Comparison of ENCODE assay signal across 8 cellular contexts in the genomic region with DNA sequence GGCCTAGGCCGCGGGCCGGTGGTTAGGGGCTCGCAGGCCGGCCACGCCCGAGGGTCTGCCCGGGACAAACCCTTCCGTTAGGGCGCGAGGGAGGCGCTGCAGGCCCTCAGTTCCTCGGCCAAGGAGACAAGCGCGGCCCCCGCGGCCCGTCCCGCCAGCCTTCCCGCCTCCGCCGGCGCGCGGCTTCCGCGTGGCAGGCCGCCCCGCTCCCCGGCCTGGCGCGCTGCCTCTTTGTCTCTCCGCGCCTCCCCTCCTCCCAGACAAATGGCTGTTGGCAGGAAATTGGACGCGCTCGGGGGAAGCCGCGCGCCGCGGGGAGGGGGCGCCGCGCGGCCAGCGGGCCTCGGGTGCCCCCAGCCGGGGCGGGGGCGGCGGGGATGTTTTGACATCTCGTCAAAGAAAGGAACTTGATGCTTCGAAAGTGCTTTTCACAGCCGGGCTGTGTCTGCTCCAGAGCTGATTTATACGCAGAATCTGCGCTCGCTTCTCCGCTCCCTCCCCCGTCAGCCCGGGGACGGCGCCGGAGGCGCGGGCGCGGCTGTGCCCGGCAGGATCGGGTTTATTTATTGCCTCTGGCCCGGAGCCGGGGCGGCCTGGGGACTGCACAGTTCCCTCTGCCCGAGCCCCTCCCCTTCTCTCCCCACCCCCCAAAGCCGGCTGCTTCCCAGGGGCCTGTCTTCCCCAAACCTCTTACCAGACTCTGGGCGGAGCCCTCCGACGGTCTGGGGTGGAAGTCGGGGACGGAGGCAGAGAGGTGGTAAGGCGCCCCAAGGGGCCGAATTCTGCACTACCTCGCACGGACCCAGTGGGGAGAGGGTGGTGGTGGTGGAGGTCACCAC. TPM values are rescaled to one million over a fixed set of nuclear protein-coding genes. Genes with fewer than 3 reads are reported as not detected.
A peak's percentile ranks its signal among the peaks of the same experiment; 100 is the strongest.
DNase-seq lines count a peak whose midpoint lies in the region; ATAC-seq and TF ChIP-seq lines count a peak whose summit lies in the region.

No MANE protein-coding gene starts in this region.

- H3K27me3 Mint-ChIP-seq in IgD-negative memory B cell (no peaks in the 10 kb centered on the region), nephron progenitor cell (ENCODE audit: low read depth, poor library complexity) (no peaks in the 10 kb centered on the region)
- H3K27me3 Mint-ChIP-seq in activated T-helper 17 cell treated with anti-CD3 and anti-CD28 coated beads, Interleukin-2, amount 50 U/mL, for 72 hours = no peaks in the 10 kb centered on the region
- no peaks in the 10 kb centered on the region for H3K27me3 Mint-ChIP-seq in stimulated activated naive CD8-positive, alpha-beta T cell treated with anti-CD3 and anti-CD28 coated beads, Interleukin-15, Interleukin-2, amounts not matched to agents 100 ng/mL and 50 ng/mL, for 24 hours

- H3K27ac Mint-ChIP-seq in IgD-negative memory B cell (peak overlapping the region; percentile 77 to 86 (median 85)), nephron progenitor cell (peak overlapping the region; percentile 95)
- H3K27ac Mint-ChIP-seq in activated T-helper 17 cell treated with anti-CD3 and anti-CD28 coated beads, Interleukin-2, amount 50 U/mL, for 72 hours = peak overlapping the region; percentile 82
- H3K27ac Mint-ChIP-seq in stimulated activated naive CD8-positive, alpha-beta T cell treated with anti-CD3 and anti-CD28 coated beads, Interleukin-15, Interleukin-2, amounts not matched to agents 100 ng/mL and 50 ng/mL, for 24 hours = peak overlapping the region; percentile 58

- no peaks in the 10 kb centered on the region for H3K9me3 ChIP-seq in DND-41 (ENCODE audit: insufficient read depth, low read length, severe bottlenecking)

- H3K27ac ChIP-seq in DND-41 (ENCODE audit: low read length) = peak overlapping the region; percentile 87

- peak; percentile 69 for TF ChIP-seq CTCF in DND-41 (IDR thresholded peaks at IDR 0.05; ENCODE audit: borderline replicate concordance, extremely low read depth, low read length, poor library complexity, severe bottlenecking)
- TF ChIP-seq CTCF in fibroblast of the aortic adventitia (IDR thresholded peaks at IDR 0.05; ENCODE audit: insufficient read depth, low read length) = peak; percentile 73
- TF ChIP-seq CTCF in nephron progenitor cell (IDR thresholded peaks at IDR 0.05) = peak; percentile 53

- ATAC-seq in DND-41 (ENCODE audit: insufficient read depth, low read depth) (peak; percentile 83), GM21576 (IDR thresholded peaks at IDR 0.05; ENCODE audit: unreplicated experiment) (peak; percentile 91)
- ATAC-seq in activated T-helper 17 cell treated with anti-CD3 and anti-CD28 coated beads, Interleukin-2, amount 50 U/mL, for 72 hours (replicated peaks) = peak; percentile 85

- no peaks in the 10 kb centered on the region for H3K27me3 ChIP-seq in DND-41 (ENCODE audit: insufficient read depth, low read length, poor library complexity)

- peak; percentile 86 for DNase-seq in DND-41
- peak; percentile 90 for DNase-seq in RKO (ENCODE audit: low spot score)
- peak; percentile 80 for DNase-seq in fibroblast of the aortic adventitia (ENCODE audit: low read depth)
- DNase-seq in nephron progenitor cell = peak; percentile 85

- H3K4me3 Mint-ChIP-seq in IgD-negative memory B cell = peak overlapping the region; percentile 78 to 90 (median 88)
- peak overlapping the region; percentile 76 for H3K4me3 Mint-ChIP-seq in activated T-helper 17 cell treated with anti-CD3 and anti-CD28 coated beads, Interleukin-2, amount 50 U/mL, for 72 hours
- peak overlapping the region; percentile 42 for H3K4me3 Mint-ChIP-seq in nephron progenitor cell
- peak overlapping the region; percentile 63 for H3K4me3 Mint-ChIP-seq in stimulated activated naive CD8-positive, alpha-beta T cell treated with anti-CD3 and anti-CD28 coated beads, Interleukin-15, Interleukin-2, amounts not matched to agents 100 ng/mL and 50 ng/mL, for 24 hours

- H3K4me1 ChIP-seq in DND-41 (ENCODE audit: insufficient read depth, low read length) = peaks cover 23% of the 10 kb centered on the region

- peak overlapping the region; percentile 78 for H3K4me2 ChIP-seq in DND-41 (ENCODE audit: insufficient read depth, low read length)

- H3K9me3 Mint-ChIP-seq in IgD-negative memory B cell = no peaks in the 10 kb centered on the region
- no peaks in the 10 kb centered on the region for H3K9me3 Mint-ChIP-seq in activated T-helper 17 cell treated with anti-CD3 and anti-CD28 coated beads, Interleukin-2, amount 50 U/mL, for 72 hours
- no peaks in the 10 kb centered on the region for H3K9me3 Mint-ChIP-seq in nephron progenitor cell
- no peaks in the 10 kb centered on the region for H3K9me3 Mint-ChIP-seq in stimulated activated naive CD8-positive, alpha-beta T cell treated with anti-CD3 and anti-CD28 coated beads, Interleukin-15, Interleukin-2, amounts not matched to agents 100 ng/mL and 50 ng/mL, for 24 hours

- peak overlapping the region; percentile 70 for H2AFZ ChIP-seq in DND-41 (ENCODE audit: low read depth, low read length)

- H3K36me3 Mint-ChIP-seq in IgD-negative memory B cell (no peaks in the 10 kb centered on the region), nephron progenitor cell (ENCODE audit: low read depth) (peaks cover 13% of the 10 kb centered on the region)
- peaks cover 43% of the 10 kb centered on the region for H3K36me3 Mint-ChIP-seq in activated T-helper 17 cell treated with anti-CD3 and anti-CD28 coated beads, Interleukin-2, amount 50 U/mL, for 72 hours (ENCODE audit: low read depth)
- H3K36me3 Mint-ChIP-seq in stimulated activated naive CD8-positive, alpha-beta T cell treated with anti-CD3 and anti-CD28 coated beads, Interleukin-15, Interleukin-2, amounts not matched to agents 100 ng/mL and 50 ng/mL, for 24 hours (ENCODE audit: low read depth) = no peaks in the 10 kb centered on the region

- H4K20me1 ChIP-seq in DND-41 (ENCODE audit: insufficient read depth, low read length) = no peaks in the 10 kb centered on the region

- peaks cover 8% of the 10 kb centered on the region for H3K79me2 ChIP-seq in DND-41 (ENCODE audit: insufficient read depth, low read length)

- H3K36me3 ChIP-seq in DND-41 (ENCODE audit: insufficient read depth, low read length) = no peaks in the 10 kb centered on the region

- H3K9ac ChIP-seq in DND-41 (ENCODE audit: low read depth, low read length) = peak overlapping the region; percentile 100

- H3K4me1 Mint-ChIP-seq in IgD-negative memory B cell = peaks cover 11 to 15% (median 15%) of the 10 kb centered on the region in 3 donors
- peaks cover 2% of the 10 kb centered on the region for H3K4me1 Mint-ChIP-seq in activated T-helper 17 cell treated with anti-CD3 and anti-CD28 coated beads, Interleukin-2, amount 50 U/mL, for 72 hours
- H3K4me1 Mint-ChIP-seq in nephron progenitor cell = peaks cover 50% of the 10 kb centered on the region
- peaks cover 11% of the 10 kb centered on the region for H3K4me1 Mint-ChIP-seq in stimulated activated naive CD8-positive, alpha-beta T cell treated with anti-CD3 and anti-CD28 coated beads, Interleukin-15, Interleukin-2, amounts not matched to agents 100 ng/mL and 50 ng/mL, for 24 hours (ENCODE audit: low read depth)

- peak overlapping the region; percentile 45 to 65 for H3K4me3 ChIP-seq in DND-41 (ENCODE audit: low read depth in 1 of 2, low read length in 2 of 2)
- H3K4me3 ChIP-seq in fibroblast of the aortic adventitia (ENCODE audit: low read depth, low read length) = peak overlapping the region; percentile 59

RNA-seq across cellular contexts. Expression of a gene that starts 20.8 kb away (rescaled TPM):
- polyA plus RNA-seq in IgD-negative memory B cell = 0.85 TPM
- total RNA-seq in activated T-helper 17 cell treated with anti-CD3 and anti-CD28 coated beads, Interleukin-2, amount 50 U/mL, for 72 hours = 100 to 1,000 TPM in 1 of 2 donors, 1 to 10 TPM in 1; 2.7 to 111 TPM
- 1.9 and 11.0 TPM in 2 replicates for total RNA-seq in fibroblast of the aortic adventitia (ENCODE audit: low replicate concordance)

RNA-seq across cellular contexts. Expression of a gene that starts 37.2 kb away (rescaled TPM):
- polyA plus RNA-seq in IgD-negative memory B cell = 1.4 TPM
- total RNA-seq in activated T-helper 17 cell treated with anti-CD3 and anti-CD28 coated beads, Interleukin-2, amount 50 U/mL, for 72 hours = under 1 TPM; 0.06 to 0.42 TPM
- not detected in 2 replicates for total RNA-seq in fibroblast of the aortic adventitia (ENCODE audit: low replicate concordance)

RNA-seq across cellular contexts. Expression of a gene that starts 37.3 kb away (rescaled TPM):
- not detected for polyA plus RNA-seq in IgD-negative memory B cell
- under 1 TPM in 1 of 2 donors, not detected in 1; 0.58 TPM for total RNA-seq in activated T-helper 17 cell treated with anti-CD3 and anti-CD28 coated beads, Interleukin-2, amount 50 U/mL, for 72 hours
- total RNA-seq in fibroblast of the aortic adventitia (ENCODE audit: low replicate concordance) = 0.36 TPM in 1 of 2 replicates, not detected in the other

RNA-seq across cellular contexts. Expression of a gene that starts 52.9 kb away (rescaled TPM):
- polyA plus RNA-seq in IgD-negative memory B cell = not detected
- total RNA-seq in activated T-helper 17 cell treated with anti-CD3 and anti-CD28 coated beads, Interleukin-2, amount 50 U/mL, for 72 hours = under 1 TPM in 1 of 2 donors, not detected in 1; 0.13 TPM
- total RNA-seq in fibroblast of the aortic adventitia (ENCODE audit: low replicate concordance) = not detected in 2 replicates

RNA-seq across cellular contexts. Expression of a gene that starts 53.0 kb away (rescaled TPM):
- not detected for polyA plus RNA-seq in IgD-negative memory B cell
- total RNA-seq in activated T-helper 17 cell treated with anti-CD3 and anti-CD28 coated beads, Interleukin-2, amount 50 U/mL, for 72 hours = under 1 TPM in 1 of 2 donors, not detected in 1; 0.21 TPM
- not detected in 2 replicates for total RNA-seq in fibroblast of the aortic adventitia (ENCODE audit: low replicate concordance)

Comparison
In these comparisons a context has a peak if more than half of its experiments do, and no peak if none do; other contexts are left out.
1. Peak in every context shown above with its lines: DNase-seq, ATAC-seq, H3K4me3 ChIP-seq and H3K27ac ChIP-seq.